Comparison of ENCODE assay signal across 8 cellular contexts in the genomic region with DNA sequence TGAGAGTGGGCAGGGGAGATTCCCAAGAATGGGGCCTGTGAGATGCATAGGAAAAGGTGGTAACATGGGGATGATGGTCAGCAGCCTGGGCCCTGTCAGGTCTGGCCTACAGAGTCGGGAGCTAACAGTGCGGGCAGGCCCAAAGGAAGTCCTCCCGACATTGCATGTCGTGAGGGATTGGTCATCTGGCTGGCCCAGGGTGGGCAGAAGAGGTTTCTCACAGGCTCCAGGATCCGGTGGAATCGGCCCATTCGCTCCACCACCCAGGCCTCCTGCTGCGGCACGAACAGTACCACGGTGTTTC. TPM values are rescaled to one million over a fixed set of nuclear protein-coding genes. Genes with fewer than 3 reads are reported as not detected.
DNase-seq lines count a peak whose midpoint lies in the region; ATAC-seq and TF ChIP-seq lines count a peak whose summit lies in the region.

No MANE protein-coding gene starts in this region.

- no peak for TF ChIP-seq EP300 in gastroesophageal sphincter (IDR thresholded peaks at IDR 0.05)

- H3K27ac ChIP-seq in cardiac muscle cell (peak overlapping the region; percentile 87), gastroesophageal sphincter (peak overlapping the region; percentile 60 to 92 (median 90))

- no peak for TF ChIP-seq POLR2A in gastroesophageal sphincter (IDR thresholded peaks at IDR 0.05)

- no peaks in the 10 kb centered on the region for H3K27me3 ChIP-seq in cardiac muscle cell
- H3K27me3 ChIP-seq in gastroesophageal sphincter: no peaks in the 10 kb centered on the region

- H3K27me3 Mint-ChIP-seq in T-helper 17 cell: no peaks in the 10 kb centered on the region

- DNase-seq in cardiac muscle cell (ENCODE audit: low read depth in 1 of 2, low spot score in 1 of 2) (peak in 1 of 2 donors; percentile 16), cardiac septum (ENCODE audit: low spot score) (no peak), T-helper 17 cell (no peak), retinal pigment epithelial cell (ENCODE audit: low read depth) (no peak), foreskin melanocyte (no peak)

- peaks cover 17% of the 10 kb centered on the region for H3K36me3 Mint-ChIP-seq in T-helper 17 cell (ENCODE audit: low read depth)

- TF ChIP-seq CTCF in cardiac muscle cell (IDR thresholded peaks at IDR 0.05; ENCODE audit: low read depth, low read length): no peak
- TF ChIP-seq CTCF in gastroesophageal sphincter (IDR thresholded peaks at IDR 0.05): no peak
- TF ChIP-seq CTCF in retinal pigment epithelial cell (conservative IDR thresholded peaks at IDR 0.05; ENCODE audit: low read depth, low read length): no peak

- intact Hi-C loops in cardiac septum (cut with DNase I): no loop called here

- H3K9me3 ChIP-seq in cardiac muscle cell (ENCODE audit: low read depth) (no peaks in the 10 kb centered on the region), T-helper 17 cell (ENCODE audit: control insufficient read depth, low read length, poor library complexity, severe bottlenecking) (no peaks in the 10 kb centered on the region), gastroesophageal sphincter (no peaks in the 10 kb centered on the region)

- peaks cover 28% of the 10 kb centered on the region for H3K4me1 Mint-ChIP-seq in T-helper 17 cell

- ATAC-seq in T-helper 17 cell: peak; percentile 24
- ATAC-seq in gastroesophageal sphincter: peak; percentile 23
- no peak for ATAC-seq in GM21367 (IDR thresholded peaks at IDR 0.05; ENCODE audit: unreplicated experiment)
- no peak for ATAC-seq in HG03520 (IDR thresholded peaks at IDR 0.05; ENCODE audit: unreplicated experiment)

- H3K4me1 ChIP-seq in cardiac muscle cell (ENCODE audit: low read depth) (peaks cover 16% of the 10 kb centered on the region), gastroesophageal sphincter (peaks cover 0 to 31% (median 17%) of the 10 kb centered on the region in 3 donors)

- WGBS in gastroesophageal sphincter (ENCODE audit: low coverage in 1 of 2), 2 donors: 8% methylated on average over 3 of the region's 10 CpGs; no CpG with 5 or more reads in 1 of the 2 donors

- peak overlapping the region; percentile 99 for H3K4me3 Mint-ChIP-seq in T-helper 17 cell

- H3K36me3 ChIP-seq in cardiac muscle cell: peaks cover 20% of the 10 kb centered on the region
- H3K36me3 ChIP-seq in gastroesophageal sphincter: peaks cover 0 to 60% of the 10 kb centered on the region in 2 donors

- H3K4me3 ChIP-seq in cardiac muscle cell: peak overlapping the region; percentile 56
- peak overlapping the region; percentile 54 to 82 for H3K4me3 ChIP-seq in gastroesophageal sphincter
- H3K4me3 ChIP-seq in retinal pigment epithelial cell (ENCODE audit: low read length): peak overlapping the region; percentile 92

- H3K27ac Mint-ChIP-seq in T-helper 17 cell: peak overlapping the region; percentile 97

RNA-seq across cellular contexts. Expression of gene STOML2, which starts 0.5 kb away (rescaled TPM):
- 151 TPM in 2 replicates for total RNA-seq in cardiac muscle cell
- polyA plus RNA-seq in cardiac muscle cell: 201 and 219 TPM in 2 replicates
- 95.2 TPM for total RNA-seq in cardiac septum
- total RNA-seq in T-helper 17 cell: 10 to 100 TPM; 41.0 to 44.2 TPM
- total RNA-seq in gastroesophageal sphincter: 100 to 1,000 TPM in 3 of 4 donors, 10 to 100 TPM in 1; 96.0 to 123 (median 110) TPM

RNA-seq across cellular contexts. Expression of gene PIGO, which starts 6.0 kb away (rescaled TPM):
- total RNA-seq in cardiac muscle cell (23.6 and 26.9 TPM in 2 replicates), cardiac septum (9.3 TPM), T-helper 17 cell (10 to 100 TPM; 19.1 to 20.4 TPM), gastroesophageal sphincter (10 to 100 TPM in 2 of 4 donors, 1 to 10 TPM in 2; 6.5 to 11.4 (median 9.9) TPM)
- polyA plus RNA-seq in cardiac muscle cell: 35.1 and 36.0 TPM in 2 replicates

RNA-seq across cellular contexts. Expression of gene ATOSB, which starts 13.2 kb away (rescaled TPM):
- total RNA-seq in cardiac muscle cell (31.3 and 46.0 TPM in 2 replicates), cardiac septum (20.0 TPM), T-helper 17 cell (10 to 100 TPM in 1 of 2 donors, 1 to 10 TPM in 1; 9.8 to 11.6 TPM), gastroesophageal sphincter (10 to 100 TPM; 13.4 to 32.6 (median 18.3) TPM)
- 25.5 and 29.5 TPM in 2 replicates for polyA plus RNA-seq in cardiac muscle cell

RNA-seq across cellular contexts. Expression of gene FANCG, which starts 22.7 kb away (rescaled TPM):
- total RNA-seq in cardiac muscle cell: 22.8 and 32.8 TPM in 2 replicates
- polyA plus RNA-seq in cardiac muscle cell: 31.7 and 46.5 TPM in 2 replicates
- 5.6 TPM for total RNA-seq in cardiac septum
- 10 to 100 TPM; 18.8 to 23.6 TPM for total RNA-seq in T-helper 17 cell
- total RNA-seq in gastroesophageal sphincter: 1 to 10 TPM; 3.0 to 7.2 (median 5.1) TPM

RNA-seq across cellular contexts. Expression of gene VCP, which starts 30.0 kb away (rescaled TPM):
- total RNA-seq in cardiac muscle cell (226 and 328 TPM in 2 replicates), cardiac septum (309 TPM), T-helper 17 cell (100 to 1,000 TPM; 222 to 238 TPM), gastroesophageal sphincter (100 to 1,000 TPM; 136 to 200 (median 175) TPM)
- polyA plus RNA-seq in cardiac muscle cell: 301 and 338 TPM in 2 replicates

Comparison
In these comparisons a context has a peak if more than half of its experiments do, and no peak if none do; other contexts are left out.
1. ATAC-seq: peak in T-helper 17 cell (single experiment) and gastroesophageal sphincter (single experiment); none in GM21367 (single experiment) and HG03520 (single experiment).
2. Peak in every context shown above with its lines, with median percentiles within 50 percentile points of each other: H3K4me3 ChIP-seq.